In genomic region chr14:54567634-54568561, GRCh38 we compare ENCODE assay signal across 8 cellular contexts. TPM values are rescaled to one million over a fixed set of nuclear protein-coding genes. Genes with fewer than 3 reads are reported as not detected.
DNase-seq lines count a peak whose midpoint lies in the region; ATAC-seq, FAIRE-seq and TF ChIP-seq lines count a peak whose summit lies in the region.

No MANE protein-coding gene starts in this region.

- H3K9me3 ChIP-seq in BE2C = no peaks in the 10 kb centered on the region
- peaks cover 4% of the 10 kb centered on the region for H3K9me3 ChIP-seq in adipocyte (ENCODE audit: control insufficient read depth, low read length)
- no peaks in the 10 kb centered on the region for H3K9me3 ChIP-seq in pancreas

- no peaks in the 10 kb centered on the region; the same call in 2 of the 3 replicates for H3K9me3 Mint-ChIP-seq in GM23338

- intact Hi-C loops in left cardiac atrium (cut with DNase I) (loop anchor here (1.0 to 5.0 kb wide), 2 partner anchors 204 to 205 kb away; no protein-coding TSS in a partner anchor), pancreas (cut with DNase I) (loop anchor here in 1 of 3 donors (5.0 kb wide), 1 partner anchor 124 kb away; no protein-coding TSS in a partner anchor)

- peaks cover 9% of the 10 kb centered on the region for H3K79me2 ChIP-seq in GM23338 (replicated peaks; ENCODE audit: insufficient read depth)

- peak overlapping the region; percentile 63 for H3K4me3 ChIP-seq in BE2C (ENCODE audit: low read depth, low read length)
- H3K4me3 ChIP-seq in GM23338 = peak overlapping the region; percentile 90
- peak overlapping the region; percentile 90 for H3K4me3 ChIP-seq in adipocyte (ENCODE audit: low read length)
- H3K4me3 ChIP-seq in pancreas = peak overlapping the region; percentile 65 to 73 (median 66)

- DNase-seq in BE2C (peak; percentile 62), GM23338 (ENCODE audit: low spot score) (peak; percentile 81), SK-N-DZ (ENCODE audit: low spot score) (peak; percentile 25), adipocyte (ENCODE audit: low read depth) (peak; percentile 70), left cardiac atrium (peak; percentile 63), pancreas (peak; percentile 39 to 88 (median 60)), OCI-M2 (lab: John Stamatoyannopoulos, UW; ENCODE audit: unreplicated experiment) (no peak)

- peaks cover 34% of the 10 kb centered on the region for H3K27me3 Mint-ChIP-seq in GM23338 (ENCODE audit: insufficient read depth, low read depth, poor library complexity)

- peak; percentile 41 for ATAC-seq in GM23338
- ATAC-seq in left cardiac atrium = peak; percentile 5 to 12
- ATAC-seq in pancreas = peak; percentile 1 to 12 (median 9)
- no peak for ATAC-seq in HG02588 (IDR thresholded peaks at IDR 0.05; ENCODE audit: unreplicated experiment)

- H3K27ac ChIP-seq in GM23338 (ENCODE audit: low read depth) (no peak overlapping the region), pancreas (peak overlapping the region; percentile 33 to 99 (median 98))

- H2AFZ ChIP-seq in GM23338 = peak overlapping the region; percentile 81

- H3K36me3 ChIP-seq in BE2C (no peaks in the 10 kb centered on the region), GM23338 (ENCODE audit: insufficient read depth) (no peaks in the 10 kb centered on the region), adipocyte (ENCODE audit: control insufficient read depth, insufficient read depth, low read length, severe bottlenecking) (no peaks in the 10 kb centered on the region), pancreas (no peaks in the 10 kb centered on the region)

- peak overlapping the region; percentile 85 for H3K4me2 ChIP-seq in GM23338

- 0 to 2% methylated on average over 54 to 70 of the region's 70 CpGs for WGBS in pancreas, 2 donors

- peak overlapping the region; percentile 90 for H3K4me3 Mint-ChIP-seq in GM23338

- H3K4me1 Mint-ChIP-seq in GM23338 = peaks cover 17% of the 10 kb centered on the region; the same call in 2 of the 3 replicates

- peak overlapping the region; percentile 90 for H3K9ac ChIP-seq in adipocyte (ENCODE audit: low read length)

- H3K4me1 ChIP-seq in BE2C (peaks cover 2% of the 10 kb centered on the region; the same call in 1 of the 2 replicates), GM23338 (ENCODE audit: insufficient read depth) (peaks cover 27% of the 10 kb centered on the region), adipocyte (ENCODE audit: control insufficient read depth, insufficient read depth, low read length) (peaks cover 45% of the 10 kb centered on the region), pancreas (peaks cover 0 to 5% (median 4%) of the 10 kb centered on the region in 3 donors)

- H3K9me2 ChIP-seq in GM23338 (ENCODE audit: insufficient read depth) = no peaks in the 10 kb centered on the region

- H3K27me3 ChIP-seq in BE2C = peaks cover 41% of the 10 kb centered on the region
- peaks cover 43% of the 10 kb centered on the region for H3K27me3 ChIP-seq in GM23338 (ENCODE audit: insufficient read depth)
- H3K27me3 ChIP-seq in adipocyte (replicated peaks; ENCODE audit: control insufficient read depth, insufficient read depth, low read length) = no peaks in the 10 kb centered on the region
- H3K27me3 ChIP-seq in pancreas = no peaks in the 10 kb centered on the region

- no peaks in the 10 kb centered on the region for H3F3A ChIP-seq in GM23338 (replicated peaks; ENCODE audit: low read depth)

- H4K20me1 ChIP-seq in GM23338 (replicated peaks; ENCODE audit: insufficient read depth) = no peaks in the 10 kb centered on the region

- H3K27ac Mint-ChIP-seq in GM23338 = no peak overlapping the region; the same call in 1 of the 2 replicates

- TF ChIP-seq CTCF in BE2C (IDR thresholded peaks at IDR 0.05; ENCODE audit: low read depth, low read length) (no peak), GM23338 (conservative IDR thresholded peaks at IDR 0.05; ENCODE audit: low read depth in 2 of 2) (no peak), pancreas (IDR thresholded peaks at IDR 0.05) (no peak)

- peaks cover 5% of the 10 kb centered on the region; the same call in 2 of the 3 replicates for H3K36me3 Mint-ChIP-seq in GM23338 (ENCODE audit: low read depth)

- FAIRE-seq in pancreas (lab: Jason Lieb, UNC) = no peak

TF ChIP-seq in GM23338, 12 proteins besides CTCF, POLR2A, EP300 and RAD21 (continues in another document):
- TF ChIP-seq ZNF114 (CRISPR knock-in tag; IDR thresholded peaks at IDR 0.05) = no peak
- TF ChIP-seq POLR2AphosphoS5 (IDR thresholded peaks at IDR 0.05; ENCODE audit: low read depth) = no peak
- no peak for TF ChIP-seq ETS1 (IDR thresholded peaks at IDR 0.05)

RNA-seq across cellular contexts. Expression of gene SAMD4A, which starts 1.0 kb away (rescaled TPM):
- 0.56 TPM for polyA plus RNA-seq in BE2C (2012; ENCODE audit: insufficient read depth, insufficient read length, low read depth)
- total RNA-seq in GM23338 (2014; rRNA removed; shearing (Covaris generic)) = 5.2 and 6.9 TPM in 2 replicates
- polyA plus RNA-seq in GM23338 (2016; fragmentation: Nextera tagmentation; extraction: Ambion mirVana) (1.1 and 1.6 TPM in 2 replicates), pancreas (1 to 10 TPM; 2.9 to 4.9 TPM)
- 0.02 TPM in 1 of 2 replicates, not detected in the other for polyA plus RNA-seq in SK-N-DZ (2014; cell fraction: cytosol; rRNA removed)
- polyA plus RNA-seq in SK-N-DZ (2014; cell fraction: nucleus; rRNA removed) = not detected in 2 replicates
- total RNA-seq in left cardiac atrium (100 to 1,000 TPM; 103 to 118 TPM), pancreas (10 to 100 TPM in 2 of 6 donors, 1 to 10 TPM in 4; 5.1 to 12.2 (median 9.6) TPM)

RNA-seq across cellular contexts. Expression of gene CGRRF1, which starts 58.2 kb away (rescaled TPM):
- 14.8 TPM for polyA plus RNA-seq in BE2C (2012; ENCODE audit: insufficient read depth, insufficient read length, low read depth)
- total RNA-seq in GM23338 (2014; rRNA removed; shearing (Covaris generic)) = 18.8 and 20.7 TPM in 2 replicates
- polyA plus RNA-seq in GM23338 (2016; fragmentation: Nextera tagmentation; extraction: Ambion mirVana) (23.0 and 28.3 TPM in 2 replicates), pancreas (10 to 100 TPM; 12.9 to 17.6 TPM)
- polyA plus RNA-seq in SK-N-DZ (2014; cell fraction: cytosol; rRNA removed) = 15.2 and 17.8 TPM in 2 replicates
- 16.3 and 23.9 TPM in 2 replicates for polyA plus RNA-seq in SK-N-DZ (2014; cell fraction: nucleus; rRNA removed)
- total RNA-seq in left cardiac atrium (10 to 100 TPM; 20.1 to 29.8 TPM), pancreas (10 to 100 TPM in 3 of 6 donors, 1 to 10 TPM in 3; 8.3 to 11.8 (median 9.9) TPM)

Comparison
In these comparisons a context has a peak if more than half of its experiments do, and no peak if none do; other contexts are left out.
1. RNA of gene SAMD4A, which starts 1.0 kb away (total RNA-seq): 103 to 118 TPM in left cardiac atrium; 5.1 to 12.2 TPM in pancreas and 5.2 to 6.9 TPM in GM23338; every median in the first group is over 4 times any median in the second.
2. Peak in every context shown above with its lines, with median percentiles within 50 percentile points of each other: H3K4me3 ChIP-seq.